Comparison of ENCODE assay signal across 8 cellular contexts in genomic region chr17:17682293-17682736, GRCh38. TPM values are rescaled to one million over a fixed set of nuclear protein-coding genes. Genes with fewer than 3 reads are reported as not detected.
DNase-seq lines count a peak whose midpoint lies in the region; ATAC-seq and TF ChIP-seq lines count a peak whose summit lies in the region.

No MANE protein-coding gene starts in this region.

- peak overlapping the region; percentile 86 for H3K4me2 ChIP-seq in mammary epithelial cell (ENCODE audit: insufficient read depth, low read depth, low read length)

- no peaks in the 10 kb centered on the region for H4K20me1 ChIP-seq in mammary epithelial cell (ENCODE audit: insufficient read depth, low read length)

- peaks cover 60% of the 10 kb centered on the region for H3K79me2 ChIP-seq in mammary epithelial cell (ENCODE audit: insufficient read depth, low read length)

- WGBS in mammary epithelial cell (ENCODE audit: low coverage, missing lambda C conversion rate): 0% methylated on average over 3 of the region's 49 CpGs

- H3K9me3 ChIP-seq in mammary epithelial cell (replicated peaks; ENCODE audit: insufficient read depth, low read length): no peaks in the 10 kb centered on the region

- dilution Hi-C loops in mammary epithelial cell (cut with HindIII; ENCODE audit: low sequenced_read_pairs): no loop called here

- intact Hi-C loops in mammary epithelial cell (cut with micrococcal nuclease): loop anchor here (2.0 to 5.0 kb wide), 3 partner anchors 28 to 70 kb away; no protein-coding TSS in a partner anchor

- H3K27me3 ChIP-seq in mammary epithelial cell (ENCODE audit: insufficient read depth, low read length): no peaks in the 10 kb centered on the region
- no peaks in the 10 kb centered on the region for H3K27me3 ChIP-seq in layer of hippocampus (ENCODE audit: control insufficient read depth, insufficient read depth, low read length)

- ATAC-seq in HG03280 (IDR thresholded peaks at IDR 0.05; ENCODE audit: unreplicated experiment): peak; percentile 36

- H3K4me1 ChIP-seq in mammary epithelial cell (ENCODE audit: insufficient read depth, low read length): peaks cover 51% of the 10 kb centered on the region

- H3K4me3 ChIP-seq in mammary epithelial cell (replicated peaks in 1 of 3; ENCODE audit: insufficient read depth in 1 of 3, low read depth in 2 of 3, low read length in 3 of 3): peak overlapping the region; percentile 72 to 84 (median 84)

- H2AFZ ChIP-seq in mammary epithelial cell (ENCODE audit: low read depth, low read length): peak overlapping the region; percentile 67

- no peak for TF ChIP-seq CTCF in mammary epithelial cell (conservative IDR thresholded peaks at IDR 0.05 in 1 of 2, IDR thresholded peaks at IDR 0.05 in 1 of 2; ENCODE audit: extremely low read depth in 1 of 2, insufficient read depth in 1 of 2, low read depth in 1 of 2, low read length in 2 of 2)

- TSS peak; percentile 79 for BruUV-seq in mammary epithelial cell (replicated peaks; lab: Mats Ljungman, UMichigan)

- H3K36me3 ChIP-seq in mammary epithelial cell (ENCODE audit: insufficient read depth, low read length): no peaks in the 10 kb centered on the region

- DNase-seq in SHP77 (lab: John Stamatoyannopoulos, UW) (peak; percentile 35 to 63), SHP77 treated with DMSO at 0.1 percent for 48 hours (lab: John Stamatoyannopoulos, UW) (no peak), T-helper 9 cell (peak; percentile 38), mammary epithelial cell (peak; percentile 49), foreskin melanocyte (no peak)
- peak; percentile 51 for DNase-seq in stimulated activated CD4-positive, alpha-beta T cell treated with anti-CD3 and anti-CD28 coated beads, Interleukin-1b, Interleukin-23, amount 100 ng/mL, for 48 hours

- CTCF ChIA-PET in mammary epithelial cell (lab: Charles Lee; ENCODE audit: low non-redundant PET): interaction anchor here (0.9 kb wide), 1 partner anchor 351 kb away, joined by 17 read pairs; no protein-coding TSS in a partner anchor

- peak overlapping the region; percentile 90 for H3K9ac ChIP-seq in mammary epithelial cell (ENCODE audit: insufficient read depth, low read length)

- in situ Hi-C loops in mammary epithelial cell (cut with MboI; ENCODE audit: low sequenced_read_pairs in 2 of 2): loop anchor here in 1 of 2 donors (25.0 kb wide), 2 partner anchors 130 to 355 kb away; partner anchors contain the start of genes ATPAF2 and GID4

- H3K27ac ChIP-seq in mammary epithelial cell (ENCODE audit: insufficient read depth, low read depth, low read length): peak overlapping the region; percentile 78
- H3K27ac ChIP-seq in layer of hippocampus (ENCODE audit: low read depth, low read length): peak overlapping the region; percentile 81

RNA-seq across cellular contexts. Expression of gene RAI1, which starts 1.1 kb away (rescaled TPM):
- 10 to 100 TPM; 23.8 to 41.9 TPM for total RNA-seq in mammary epithelial cell
- 4.9 TPM for polyA plus RNA-seq in mammary epithelial cell
- 8.5 TPM for polyA minus RNA-seq in mammary epithelial cell

Comparison
In these comparisons a context has a peak if more than half of its experiments do, and no peak if none do; other contexts are left out.
1. DNase-seq: peak in SHP77 (2 of 2), T-helper 9 cell (single experiment), mammary epithelial cell (single experiment) and stimulated activated CD4-positive, alpha-beta T cell treated with anti-CD3 and anti-CD28 coated beads, Interleukin-1b, Interleukin-23, amount 100 ng/mL, for 48 hours (single experiment); none in SHP77 treated with DMSO at 0.1 percent for 48 hours (single experiment) and foreskin melanocyte (single experiment).